20 cellular contexts compared by ENCODE assay signal in the genomic region with DNA sequence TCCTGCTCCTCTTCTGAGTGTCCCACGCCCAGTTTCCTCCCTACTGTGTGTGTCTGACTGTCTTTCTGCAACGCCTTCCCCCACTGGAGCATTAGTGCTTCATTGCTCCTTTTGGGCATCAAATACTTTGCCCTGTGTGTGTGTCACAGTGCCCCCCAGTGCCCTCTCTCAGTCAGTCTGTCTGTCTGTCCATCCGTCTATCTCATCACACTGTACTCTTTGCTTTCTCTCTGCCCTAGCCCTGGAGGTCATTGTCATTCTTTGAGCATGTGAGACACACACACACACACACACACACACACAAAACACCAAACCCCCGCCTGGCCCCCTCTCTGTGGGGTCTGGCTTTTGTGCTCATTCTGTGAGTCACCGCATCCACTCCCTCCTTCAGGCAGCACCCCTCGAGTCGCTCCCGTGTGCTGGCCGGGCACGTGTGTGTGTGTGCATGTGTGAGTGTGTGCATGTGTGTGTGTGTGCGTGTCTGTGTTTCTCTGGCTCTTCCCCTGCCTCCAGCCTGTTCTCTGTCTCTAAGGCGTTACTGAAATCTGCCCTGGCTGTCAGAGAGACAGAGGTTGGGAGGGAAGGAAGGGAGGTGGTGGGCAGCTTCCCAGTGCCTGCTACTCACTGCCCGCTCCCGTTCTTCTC.
DNase-seq lines count a peak whose midpoint lies in the region; ATAC-seq and TF ChIP-seq lines count a peak whose summit lies in the region.
"Had no signal": no experiment of that assay in that cellular context is flagged by ENCODE, and none has a peak within 500 bp of the region (broad histone marks: within the 10 kb centered on the region; RNA-seq: fewer than 3 reads in every experiment).

No MANE protein-coding gene starts in this region.

- no peak overlapping the region for H2AK5ac ChIP-seq in mesenchymal stem cell (ENCODE audit: low read length, severe bottlenecking)

- H4K91ac ChIP-seq in mesenchymal stem cell (ENCODE audit: low read length): no peak overlapping the region

- no peaks in the 10 kb centered on the region for H3K4me1 Mint-ChIP-seq in Calu3 (ENCODE audit: low read depth, unreplicated experiment)
- no peaks in the 10 kb centered on the region for H3K4me1 Mint-ChIP-seq in activated CD8-positive, alpha-beta memory T cell treated with anti-CD3 and anti-CD28 coated beads, Interleukin-2, amount 10 ng/mL, durations not matched to agents 7 days and 5 days
- H3K4me1 Mint-ChIP-seq: activated CD4-positive, alpha-beta T cell treated with anti-CD3 and anti-CD28 coated beads, Interleukin-2, amount 10 ng/mL, durations not matched to agents 7 days and 5 days; central memory CD8-positive, alpha-beta T cell had no signal

- H3K4me2 ChIP-seq in Karpas-422 (ENCODE audit: low read depth, low read length, poor library complexity, severe bottlenecking) (no peak overlapping the region), mesenchymal stem cell (ENCODE audit: low read length, poor library complexity, severe bottlenecking) (no peak overlapping the region)

- no peaks in the 10 kb centered on the region for H3K9me3 ChIP-seq in Karpas-422 (ENCODE audit: low read length)
- no peaks in the 10 kb centered on the region for H3K9me3 ChIP-seq in mesenchymal stem cell (ENCODE audit: control insufficient read depth, low read length)
- H3K9me3 ChIP-seq: mucosa of descending colon, suprapubic skin, vagina had no signal

- CTCF ChIA-PET in Calu3 (lab: Charles Lee): no interaction called here
- CTCF ChIA-PET in activated CD8-positive, alpha-beta memory T cell treated with anti-CD3 and anti-CD28 coated beads, Interleukin-2, amount 10 ng/mL, durations not matched to agents 7 days and 5 days (lab: Charles Lee): no interaction called here

- H3K9ac ChIP-seq in Karpas-422 (ENCODE audit: low read length) (no peak overlapping the region), mesenchymal stem cell (ENCODE audit: low read length) (peak overlapping the region; percentile 1)

- no peak overlapping the region for H3K14ac ChIP-seq in mesenchymal stem cell (ENCODE audit: low read length in 2 of 2)

- intact Hi-C loops in Calu3 (cut with micrococcal nuclease; ENCODE audit: unreplicated experiment): no loop called here

- H3K27ac Mint-ChIP-seq in Calu3 (ENCODE audit: unreplicated experiment): no peak overlapping the region
- H3K27ac Mint-ChIP-seq in activated CD8-positive, alpha-beta memory T cell treated with anti-CD3 and anti-CD28 coated beads, Interleukin-2, amount 10 ng/mL, durations not matched to agents 7 days and 5 days: no peak overlapping the region
- H3K27ac Mint-ChIP-seq: activated CD4-positive, alpha-beta T cell treated with anti-CD3 and anti-CD28 coated beads, Interleukin-2, amount 10 ng/mL, durations not matched to agents 7 days and 5 days had no signal

- H3K4ac ChIP-seq in mesenchymal stem cell (ENCODE audit: low read depth in 1 of 2, low read length in 2 of 2): no peak overlapping the region

- no peaks in the 10 kb centered on the region for H3K79me2 ChIP-seq in Karpas-422 (ENCODE audit: low read length)

- H4K20me1 ChIP-seq in Karpas-422 (ENCODE audit: insufficient read depth, low read depth, low read length): no peaks in the 10 kb centered on the region

- WGBS in mesenchymal stem cell: 62% methylated on average over 14 of the region's 14 CpGs

- H2BK120ac ChIP-seq in mesenchymal stem cell (ENCODE audit: low read depth, low read length): no peak overlapping the region

- no peak overlapping the region for H2BK15ac ChIP-seq in mesenchymal stem cell (ENCODE audit: low read depth, poor library complexity, severe bottlenecking)

- no peaks in the 10 kb centered on the region for H3K27me3 ChIP-seq in Karpas-422 (ENCODE audit: low read length)
- peaks cover 90 to 100% of the 10 kb centered on the region in 2 experiments for H3K27me3 ChIP-seq in mesenchymal stem cell (ENCODE audit: control insufficient read depth in 1 of 2, insufficient read depth in 1 of 2, low read length in 2 of 2)
- H3K27me3 ChIP-seq: vagina had no signal

- H3K4me3 ChIP-seq in Karpas-422 (ENCODE audit: low read length) (no peak overlapping the region), mesenchymal stem cell (ENCODE audit: insufficient read depth in 1 of 2, low read depth in 1 of 2, low read length in 2 of 2) (no peak overlapping the region)
- H3K4me3 ChIP-seq: mucosa of descending colon, suprapubic skin, vagina had no signal

- H2BK12ac ChIP-seq in mesenchymal stem cell (ENCODE audit: low read length in 2 of 2): no peak overlapping the region

- H3K9me2 ChIP-seq in Karpas-422 (replicated peaks; ENCODE audit: insufficient read depth, low read length): no peaks in the 10 kb centered on the region

- H3K4me1 ChIP-seq in Karpas-422 (ENCODE audit: low read length) (peaks cover 6% of the 10 kb centered on the region; the same call in 1 of the 2 replicates), mesenchymal stem cell (ENCODE audit: control insufficient read depth, insufficient read depth, low read depth, low read length) (peaks cover 5% of the 10 kb centered on the region)
- H3K4me1 ChIP-seq: vagina had no signal

- H3K27ac ChIP-seq in Karpas-422 (ENCODE audit: low read length): no peak overlapping the region
- H3K27ac ChIP-seq in mesenchymal stem cell (ENCODE audit: low read length, poor library complexity, severe bottlenecking): no peak overlapping the region
- H3K27ac ChIP-seq: suprapubic skin, vagina had no signal

- no peaks in the 10 kb centered on the region for H3K36me3 Mint-ChIP-seq in Calu3 (ENCODE audit: insufficient read depth, unreplicated experiment)
- H3K36me3 Mint-ChIP-seq in activated CD8-positive, alpha-beta memory T cell treated with anti-CD3 and anti-CD28 coated beads, Interleukin-2, amount 10 ng/mL, durations not matched to agents 7 days and 5 days: no peaks in the 10 kb centered on the region

- ATAC-seq in HG03442 (IDR thresholded peaks at IDR 0.05; ENCODE audit: unreplicated experiment) (no peak), HG03354 (IDR thresholded peaks at IDR 0.05; ENCODE audit: poor library complexity, severe bottlenecking, unreplicated experiment) (no peak)
- no peak for ATAC-seq in activated CD8-positive, alpha-beta memory T cell treated with anti-CD3 and anti-CD28 coated beads, Interleukin-2, amount 10 ng/mL, durations not matched to agents 7 days and 5 days
- ATAC-seq: mucosa of descending colon, Right ventricle myocardium inferior had no signal

- no peaks in the 10 kb centered on the region for H3K9me3 Mint-ChIP-seq in Calu3 (ENCODE audit: low read depth, unreplicated experiment)
- H3K9me3 Mint-ChIP-seq in activated CD8-positive, alpha-beta memory T cell treated with anti-CD3 and anti-CD28 coated beads, Interleukin-2, amount 10 ng/mL, durations not matched to agents 7 days and 5 days (ENCODE audit: low read depth): no peaks in the 10 kb centered on the region
- H3K9me3 Mint-ChIP-seq: activated CD4-positive, alpha-beta T cell treated with anti-CD3 and anti-CD28 coated beads, Interleukin-2, amount 10 ng/mL, durations not matched to agents 7 days and 5 days; CD8-positive, alpha-beta memory T cell; central memory CD8-positive, alpha-beta T cell had no signal

- no peak overlapping the region for H2BK5ac ChIP-seq in mesenchymal stem cell (ENCODE audit: low read depth, low read length, poor library complexity, severe bottlenecking)

- H2AFZ ChIP-seq in Karpas-422 (ENCODE audit: low read length) (no peak overlapping the region), mesenchymal stem cell (ENCODE audit: low read depth, low read length) (no peak overlapping the region)

- DNase-seq in Calu3: no peak
- DNase-seq in Karpas-422: peak; percentile 59
- DNase-seq in astrocyte of the hippocampus (ENCODE audit: low read depth, low spot score): peak; percentile 66
- no peak for DNase-seq in mesenchymal stem cell
- DNase-seq in GOT3 (lab: John Stamatoyannopoulos, UW): no peak
- no peak for DNase-seq in activated CD8-positive, alpha-beta memory T cell treated with anti-CD3 and anti-CD28 coated beads, Interleukin-2, amount 10 ng/mL, durations not matched to agents 7 days and 5 days
- DNase-seq: activated CD4-positive, alpha-beta T cell treated with anti-CD3 and anti-CD28 coated beads, Interleukin-2, amount 10 ng/mL, durations not matched to agents 7 days and 5 days; amygdala; CD8-positive, alpha-beta memory T cell; DMS79 treated with DMSO at 0.1 percent for 48 hours; erythroblast; NCI-H1930; NCI-H446 treated with DMSO at 0.1 percent for 48 hours had no signal

- TF ChIP-seq CTCF in Calu3 (IDR thresholded peaks at IDR 0.05; ENCODE audit: unreplicated experiment): peak; percentile 10

- H3K4me3 Mint-ChIP-seq in Calu3 (ENCODE audit: low read depth, unreplicated experiment): no peak overlapping the region
- no peak overlapping the region for H3K4me3 Mint-ChIP-seq in activated CD8-positive, alpha-beta memory T cell treated with anti-CD3 and anti-CD28 coated beads, Interleukin-2, amount 10 ng/mL, durations not matched to agents 7 days and 5 days
- H3K4me3 Mint-ChIP-seq: activated CD4-positive, alpha-beta T cell treated with anti-CD3 and anti-CD28 coated beads, Interleukin-2, amount 10 ng/mL, durations not matched to agents 7 days and 5 days; CD8-positive, alpha-beta memory T cell; central memory CD8-positive, alpha-beta T cell had no signal

- no peaks in the 10 kb centered on the region for H3K79me1 ChIP-seq in mesenchymal stem cell (replicated peaks; ENCODE audit: low read length, poor library complexity, severe bottlenecking)

- H3K23ac ChIP-seq in mesenchymal stem cell (ENCODE audit: low read length in 2 of 2): no peak overlapping the region

- H3K18ac ChIP-seq in mesenchymal stem cell (ENCODE audit: low read depth in 1 of 2, low read length in 2 of 2): no peak overlapping the region

- no TSS peak for BruUV-seq in Calu3 (replicated peaks; lab: Mats Ljungman, UMichigan)

- no peaks in the 10 kb centered on the region for H3K27me3 Mint-ChIP-seq in Calu3 (ENCODE audit: unreplicated experiment)
- peaks cover 17% of the 10 kb centered on the region for H3K27me3 Mint-ChIP-seq in activated CD8-positive, alpha-beta memory T cell treated with anti-CD3 and anti-CD28 coated beads, Interleukin-2, amount 10 ng/mL, durations not matched to agents 7 days and 5 days

- no peak overlapping the region for H4K8ac ChIP-seq in mesenchymal stem cell (ENCODE audit: low read length)

- H3K36me3 ChIP-seq in Karpas-422 (ENCODE audit: insufficient read depth, low read length) (no peaks in the 10 kb centered on the region), mesenchymal stem cell (ENCODE audit: control insufficient read depth in 1 of 2, insufficient read depth in 2 of 2, low read depth in 1 of 2, low read length in 2 of 2) (no peaks in the 10 kb centered on the region)
- H3K36me3 ChIP-seq: suprapubic skin, vagina had no signal

Comparison
In these comparisons a context has a peak if more than half of its experiments do, and no peak if none do; other contexts are left out.
1. DNase-seq: peak in Karpas-422 (single experiment) and astrocyte of the hippocampus (single experiment); none in Calu3 (single experiment), mesenchymal stem cell (single experiment), GOT3 (single experiment) and activated CD8-positive, alpha-beta memory T cell treated with anti-CD3 and anti-CD28 coated beads, Interleukin-2, amount 10 ng/mL, durations not matched to agents 7 days and 5 days (single experiment).